In the genomic region with DNA sequence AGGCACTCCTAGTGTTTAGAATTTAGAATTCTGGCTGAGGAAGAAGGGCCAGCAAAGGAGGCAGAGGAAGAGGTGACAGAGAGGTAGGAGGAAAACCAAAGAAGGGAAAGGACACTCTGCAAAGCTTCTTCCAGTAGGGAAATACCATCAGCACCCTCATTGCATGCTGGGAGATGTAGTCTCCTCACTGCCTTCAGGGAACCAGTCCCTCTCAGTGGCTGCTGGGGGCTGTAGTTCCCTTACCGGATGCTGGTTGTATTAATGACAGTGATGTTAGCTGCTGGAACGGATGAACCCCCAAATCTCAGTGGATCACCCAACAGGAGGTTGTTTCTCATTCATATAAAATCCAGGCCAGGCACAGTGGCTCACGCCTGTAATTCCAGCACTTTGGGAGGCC, we compare ENCODE assay signal across 6 cellular contexts.
A peak's percentile ranks its signal among the peaks of the same experiment; 100 is the strongest.
DNase-seq lines count a peak whose midpoint lies in the region; ATAC-seq and FAIRE-seq lines count a peak whose summit lies in the region.

No MANE protein-coding gene starts in this region.

- DNase-seq in ELF-1 (ENCODE audit: low read depth, low spot score) (peak; percentile 58), hepatic stellate cell (ENCODE audit: low spot score) (peak; percentile 82), cerebellar nuclear complex (lab: John Stamatoyannopoulos, UW) (no peak)

- ATAC-seq in HG03095 (IDR thresholded peaks at IDR 0.05; ENCODE audit: unreplicated experiment), result peak; percentile 53
- ATAC-seq in GM18517 (IDR thresholded peaks at IDR 0.05; ENCODE audit: unreplicated experiment), result no peak

- FAIRE-seq in TTC549 (lab: Jason Lieb, UNC), result peak; percentile 3

Comparison
In these comparisons a context has a peak if more than half of its experiments do, and no peak if none do; other contexts are left out.
1. DNase-seq: peak in ELF-1 (single experiment) and hepatic stellate cell (single experiment); none in cerebellar nuclear complex (0 of 2).